In genomic region chr5:147174671-147175070, GRCh38 we compare ENCODE assay signal across 17 cellular contexts.
DNase-seq lines count a peak whose midpoint lies in the region; ATAC-seq and TF ChIP-seq lines count a peak whose summit lies in the region.
"Had no signal": no experiment of that assay in that cellular context is flagged by ENCODE, and none has a peak within 500 bp of the region (broad histone marks: within the 10 kb centered on the region; RNA-seq: fewer than 3 reads in every experiment).

No MANE protein-coding gene starts in this region.

- CTCF ChIA-PET in PC-3 (lab: Charles Lee), result no interaction called here

- no peak for TF ChIP-seq POLR2A in right lobe of liver (IDR thresholded peaks at IDR 0.05)

- no peaks in the 10 kb centered on the region for H3F3A ChIP-seq in PC-3 (ENCODE audit: low read length, unreplicated experiment)

- peak; percentile 7 for DNase-seq in globus pallidus (ENCODE audit: low spot score)
- no peak for DNase-seq in right lobe of liver
- DNase-seq in retina, result peak; percentile 74
- no peak for DNase-seq in left colon
- no peak for DNase-seq in PC-3
- DNase-seq: C1 segment of cervical spinal cord; CD4-positive, alpha-beta memory T cell; COR-L47; DMS153; DMS79; EL; GDM1; GM23248; H7; HCEC 1CT had no signal

- H3K9ac ChIP-seq in PC-3 (ENCODE audit: low read length), result no peak overlapping the region
- H3K9ac ChIP-seq: GM23248 had no signal

- TF ChIP-seq CTCF in right lobe of liver (IDR thresholded peaks at IDR 0.05) (no peak), PC-3 (conservative IDR thresholded peaks at IDR 0.05; ENCODE audit: low read depth, low read length) (no peak)

- no peaks in the 10 kb centered on the region for H4K20me1 ChIP-seq in PC-3 (ENCODE audit: low read length)

- H3K9me3 ChIP-seq in right lobe of liver (no peaks in the 10 kb centered on the region), PC-3 (ENCODE audit: low read length) (no peaks in the 10 kb centered on the region)

- H2AFZ ChIP-seq in PC-3 (ENCODE audit: low read length), result no peak overlapping the region
- H2AFZ ChIP-seq: GM23248 had no signal

- ATAC-seq in right lobe of liver (peak in 2 of 4 donors; percentile 2 to 31), HG03571 (IDR thresholded peaks at IDR 0.05; ENCODE audit: unreplicated experiment) (no peak), left colon (no peak), PC-3 (no peak)
- ATAC-seq: GM12878 had no signal

- H3K36me3 ChIP-seq in right lobe of liver (no peaks in the 10 kb centered on the region), PC-3 (ENCODE audit: low read depth, low read length) (no peaks in the 10 kb centered on the region)

- no TSS peak for BruUV-seq in PC-3 (replicated peaks; lab: Mats Ljungman, UMichigan)

- H3K4me2 ChIP-seq in PC-3 (ENCODE audit: low read length), result no peak overlapping the region

- no peaks in the 10 kb centered on the region for H3K9me2 ChIP-seq in PC-3 (replicated peaks; ENCODE audit: low read length)

- H3K4me1 ChIP-seq in right lobe of liver (peaks cover 0 to 35% (median 10%) of the 10 kb centered on the region in 4 donors), PC-3 (ENCODE audit: insufficient read depth, low read length) (no peaks in the 10 kb centered on the region)

- H3K27ac ChIP-seq in right lobe of liver (peak overlapping the region in 2 of 3 donors; percentile 3 to 80), PC-3 (ENCODE audit: low read length) (no peak overlapping the region)
- H3K27ac ChIP-seq: GM23248 had no signal

- H3K4me3 ChIP-seq in right lobe of liver (no peak overlapping the region), PC-3 (ENCODE audit: low read length) (no peak overlapping the region)
- H3K4me3 ChIP-seq: GM12878, GM23248 had no signal

- intact Hi-C loops in right lobe of liver (cut with DNase I) (no loop called here), left colon (cut with DNase I, micrococcal nuclease) (loop anchor here in 1 of 2 donors (5.0 kb wide), 1 partner anchor 632 kb away; no protein-coding TSS in a partner anchor), PC-3 (cut with micrococcal nuclease) (no loop called here)

- H3K27me3 ChIP-seq in right lobe of liver (no peaks in the 10 kb centered on the region), PC-3 (ENCODE audit: low read length) (no peaks in the 10 kb centered on the region; the same call in 1 of the 2 replicates)

- POLR2A ChIA-PET in PC-3 (lab: Charles Lee; ENCODE audit: unreplicated experiment), result no interaction called here

- no peaks in the 10 kb centered on the region for H3K79me2 ChIP-seq in PC-3 (ENCODE audit: low read length)

Comparison
In these comparisons a context has a peak if more than half of its experiments do, and no peak if none do; other contexts are left out.
1. DNase-seq: peak in globus pallidus (single experiment) and retina (single experiment); none in right lobe of liver (0 of 3), left colon (0 of 2) and PC-3 (single experiment).